In genomic region chr12:111705672-111706071, GRCh38 we compare ENCODE assay signal across 1 cellular context.
TF ChIP-seq lines count a peak whose summit lies in the region.

No MANE protein-coding gene starts in this region.

TF ChIP-seq in K562, 482 proteins besides CTCF, POLR2A, EP300 and RAD21 (continued from another document and continues in another):
- TF ChIP-seq TEAD4 (IDR thresholded peaks at IDR 0.05; ENCODE audit: low read length): peak; percentile 85
- no peak for TF ChIP-seq TEAD4 (CRISPR knock-in tag; IDR thresholded peaks at IDR 0.05; ENCODE audit: borderline replicate concordance)
- TF ChIP-seq LEF1 (IDR thresholded peaks at IDR 0.05): peak; percentile 89
- TF ChIP-seq ZNF398 (CRISPR knock-in tag; IDR thresholded peaks at IDR 0.05): no peak
- no peak for TF ChIP-seq XRCC3 (IDR thresholded peaks at IDR 0.05)
- no peak for TF ChIP-seq ARID3B (CRISPR knock-in tag; IDR thresholded peaks at IDR 0.05; ENCODE audit: borderline replicate concordance)
- 0 out of 4 replicates have a peak, but pooled peaks of 1 of the 2 experiments have one; percentile 23 for TF ChIP-seq ZMIZ1 (IDR thresholded peaks at IDR 0.05; ENCODE audit: low read depth in 2 of 2, low read length in 2 of 2)
- TF ChIP-seq RNF219 (CRISPR knock-in tag; IDR thresholded peaks at IDR 0.05): no peak
- peak; percentile 93 for TF ChIP-seq KDM1A (IDR thresholded peaks at IDR 0.05)
- peak; percentile 66; the same call in 1 of the 2 replicates for TF ChIP-seq PKNOX1 (IDR thresholded peaks at IDR 0.05)
- no peak for TF ChIP-seq NR4A1 (CRISPR knock-in tag; IDR thresholded peaks at IDR 0.05)
- no peak for TF ChIP-seq NR4A1 (tag; IDR thresholded peaks at IDR 0.05)
- no peak for TF ChIP-seq ZNF121 (CRISPR knock-in tag; conservative IDR thresholded peaks at IDR 0.05)
- no peak for TF ChIP-seq LARP7 (IDR thresholded peaks at IDR 0.05)
- peak; percentile 72 for TF ChIP-seq DPF2 (IDR thresholded peaks at IDR 0.05)
- TF ChIP-seq HEY1 (CRISPR knock-in tag; IDR thresholded peaks at IDR 0.05; ENCODE audit: borderline replicate concordance): no peak
- peak; percentile 26; the same call in 1 of the 2 replicates for TF ChIP-seq CXXC5 (CRISPR knock-in tag; IDR thresholded peaks at IDR 0.05)
- no peak for TF ChIP-seq ZNF280A (IDR thresholded peaks at IDR 0.05; ENCODE audit: low read depth, partially characterized antibody)
- TF ChIP-seq PPARD (CRISPR knock-in tag; IDR thresholded peaks at IDR 0.05): no peak
- no peak for TF ChIP-seq ZNF586 (CRISPR knock-in tag; conservative IDR thresholded peaks at IDR 0.05)
- TF ChIP-seq HMGXB4 (CRISPR knock-in tag; IDR thresholded peaks at IDR 0.05): no peak
- TF ChIP-seq TCF7 (IDR thresholded peaks at IDR 0.05; ENCODE audit: borderline replicate concordance): peak; percentile 95; the same call in 1 of the 2 replicates
- TF ChIP-seq ETV1 (tag; conservative IDR thresholded peaks at IDR 0.05; ENCODE audit: low read depth): peak; percentile 84
- 0 out of 2 replicates have a peak, but pooled peaks have one; percentile 5 for TF ChIP-seq SMAD3 (CRISPR knock-in tag; conservative IDR thresholded peaks at IDR 0.05)
- no peak for TF ChIP-seq MIER1 (IDR thresholded peaks at IDR 0.05; ENCODE audit: low read depth)
- TF ChIP-seq TAL1 (IDR thresholded peaks at IDR 0.05): peak; percentile 70
- no peak for TF ChIP-seq FOS (IDR thresholded peaks at IDR 0.05; ENCODE audit: extremely low read depth, insufficient read length)
- TF ChIP-seq MEIS2 (IDR thresholded peaks at IDR 0.05; ENCODE audit: partially characterized antibody): peak; percentile 91
- no peak for TF ChIP-seq BCL6 (CRISPR knock-in tag; IDR thresholded peaks at IDR 0.05)
- peak; percentile 46; the same call in 1 of the 2 replicates for TF ChIP-seq CEBPG (CRISPR knock-in tag; IDR thresholded peaks at IDR 0.05)
- TF ChIP-seq CEBPG (tag; conservative IDR thresholded peaks at IDR 0.05 in 1 of 2, IDR thresholded peaks at IDR 0.05 in 1 of 2): peak; percentile 81 to 93
- TF ChIP-seq NFIC (IDR thresholded peaks at IDR 0.05): 0 out of 2 replicates have a peak, but pooled peaks have one; percentile 12
- TF ChIP-seq HMBOX1 (IDR thresholded peaks at IDR 0.05): 0 out of 2 replicates have a peak, but pooled peaks have one; percentile 36
- peak; percentile 97 for TF ChIP-seq CEBPB (tag; IDR thresholded peaks at IDR 0.05)
- peak; percentile 38; the same call in 1 of the 2 replicates for TF ChIP-seq STAT5A (IDR thresholded peaks at IDR 0.05; ENCODE audit: borderline replicate concordance, low read length)
- peak; percentile 67 for TF ChIP-seq NCOR1 (IDR thresholded peaks at IDR 0.05)
- TF ChIP-seq NR2C2 (CRISPR knock-in tag; IDR thresholded peaks at IDR 0.05): no peak
- peak; percentile 52; the same call in 1 of the 2 replicates for TF ChIP-seq NR2C2 (tag; IDR thresholded peaks at IDR 0.05)
- no peak for TF ChIP-seq KDM4B (IDR thresholded peaks at IDR 0.05; ENCODE audit: borderline replicate concordance in 2 of 2, low read depth in 1 of 2)
- no peak for TF ChIP-seq EHMT2 (IDR thresholded peaks at IDR 0.05)
- TF ChIP-seq GTF2E2 (tag; IDR thresholded peaks at IDR 0.05): no peak
- TF ChIP-seq TCF3 (CRISPR knock-in tag; IDR thresholded peaks at IDR 0.05): peak; percentile 78
- no peak for TF ChIP-seq ZNF551 (CRISPR knock-in tag; IDR thresholded peaks at IDR 0.05)
- no peak for TF ChIP-seq SNAPC5 (CRISPR knock-in tag; IDR thresholded peaks at IDR 0.05)
- TF ChIP-seq ATF3 (IDR thresholded peaks at IDR 0.05): 0 out of 2 replicates have a peak, but pooled peaks have one; percentile 18
- no peak for TF ChIP-seq ATF3 (CRISPR knock-in tag; conservative IDR thresholded peaks at IDR 0.05)
- no peak for TF ChIP-seq ELK3 (CRISPR knock-in tag; IDR thresholded peaks at IDR 0.05)
- no peak for TF ChIP-seq ELK1 (CRISPR knock-in tag; IDR thresholded peaks at IDR 0.05)
- TF ChIP-seq RNF2 (IDR thresholded peaks at IDR 0.05): 0 out of 2 replicates have a peak, but pooled peaks have one; percentile 40
- peak; percentile 84 for TF ChIP-seq ARID1B (IDR thresholded peaks at IDR 0.05)
- no peak for TF ChIP-seq FOXA3 (CRISPR knock-in tag; conservative IDR thresholded peaks at IDR 0.05 in 1 of 2, IDR thresholded peaks at IDR 0.05 in 1 of 2)
- peak in 1 of 2 experiments; percentile 46; a peak in 1 of 4 replicates for TF ChIP-seq HDAC1 (IDR thresholded peaks at IDR 0.05)
